Comparison of ENCODE assay signal across 17 cellular contexts in the genomic region with DNA sequence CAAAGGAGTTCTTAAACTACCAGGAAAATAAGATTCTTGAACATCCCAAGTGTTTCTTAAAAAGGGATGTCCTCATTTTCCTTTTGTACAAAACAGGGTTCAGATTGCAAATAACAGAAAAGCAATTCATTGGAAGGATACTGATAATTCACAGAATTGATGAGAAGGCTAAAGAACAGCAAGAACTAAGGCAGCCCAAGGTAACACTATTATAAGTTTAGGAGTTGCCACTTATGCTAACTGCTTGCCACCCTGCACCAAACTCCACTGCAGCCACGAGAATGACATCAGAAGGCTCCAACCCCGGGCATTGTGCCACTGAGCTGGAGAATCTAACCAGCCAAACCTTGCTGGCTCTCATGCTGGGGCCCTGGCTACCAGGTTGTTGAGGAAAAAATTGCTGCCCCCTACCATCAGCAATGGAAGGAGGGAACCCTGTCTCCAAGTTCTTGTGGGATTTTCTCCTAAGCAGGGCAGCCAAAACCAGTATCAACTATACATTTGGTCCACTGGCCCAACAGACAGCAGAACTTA.
DNase-seq lines count a peak whose midpoint lies in the region; ATAC-seq and TF ChIP-seq lines count a peak whose summit lies in the region.
"Had no signal": no experiment of that assay in that cellular context is flagged by ENCODE, and none has a peak within 500 bp of the region (broad histone marks: within the 10 kb centered on the region; RNA-seq: fewer than 3 reads in every experiment).

No MANE protein-coding gene starts in this region.

- H3K27ac ChIP-seq in GM23338 (ENCODE audit: low read depth) = no peak overlapping the region
- H3K27ac ChIP-seq in foreskin keratinocyte = no peak overlapping the region
- H3K27ac ChIP-seq: stomach, transverse colon had no signal

- no peak overlapping the region for H3K4me2 ChIP-seq in GM23338

- H3K4me3 Mint-ChIP-seq in GM23338 = no peak overlapping the region
- H3K4me3 Mint-ChIP-seq: CD4-positive, CD25-positive, alpha-beta regulatory T cell had no signal

- no peaks in the 10 kb centered on the region for H3K27me3 Mint-ChIP-seq in GM23338 (ENCODE audit: insufficient read depth, low read depth, poor library complexity)
- H3K27me3 Mint-ChIP-seq: CD4-positive, CD25-positive, alpha-beta regulatory T cell had no signal

- TF ChIP-seq CTCF in GM23338 (conservative IDR thresholded peaks at IDR 0.05; ENCODE audit: low read depth in 2 of 2) (no peak), foreskin keratinocyte (conservative IDR thresholded peaks at IDR 0.05) (no peak)

- no peak overlapping the region for H3K4me3 ChIP-seq in GM23338
- H3K4me3 ChIP-seq: stomach, transverse colon had no signal

- H4K20me1 ChIP-seq in GM23338 (replicated peaks; ENCODE audit: insufficient read depth) = no peaks in the 10 kb centered on the region

- ATAC-seq in GM23338 (peak; percentile 62), left lobe of liver (peak; percentile 79), GM18861 (IDR thresholded peaks at IDR 0.05; ENCODE audit: unreplicated experiment) (no peak), foreskin keratinocyte (no peak)

- H3K4me1 Mint-ChIP-seq in GM23338 = peaks cover 27% of the 10 kb centered on the region

- H3F3A ChIP-seq in GM23338 (replicated peaks; ENCODE audit: low read depth) = no peaks in the 10 kb centered on the region

- DNase-seq in GM23338 (ENCODE audit: low spot score) (peak; percentile 24), NCI-H146 (lab: John Stamatoyannopoulos, UW) (peak; percentile 51), cerebellum (ENCODE audit: low spot score) (peak; percentile 3), left lobe of liver (ENCODE audit: low spot score) (peak; percentile 46), NCI-H1092 (lab: John Stamatoyannopoulos, UW) (no peak), epidermal melanocyte (ENCODE audit: insufficient read length, low spot score) (no peak), foreskin keratinocyte (no peak)
- DNase-seq: activated T-cell treated with anti-CD3 and anti-CD28 coated beads, Interleukin-2, amount 50 U/mL, for 1 hour; CD4-positive, CD25-positive, alpha-beta regulatory T cell; DMS153; GF-D8; hippocampal formation; islet precursor cell; occipital lobe; stomach; transverse colon had no signal

- H2AFZ ChIP-seq in GM23338 = no peak overlapping the region

- peak overlapping the region; percentile 7; the same call in 1 of the 2 replicates for H3K27ac Mint-ChIP-seq in GM23338
- H3K27ac Mint-ChIP-seq: CD4-positive, CD25-positive, alpha-beta regulatory T cell had no signal

- H3K9me2 ChIP-seq in GM23338 (ENCODE audit: insufficient read depth) = no peaks in the 10 kb centered on the region

- H3K27me3 ChIP-seq in GM23338 (ENCODE audit: insufficient read depth) = no peaks in the 10 kb centered on the region
- no peaks in the 10 kb centered on the region for H3K27me3 ChIP-seq in foreskin keratinocyte
- H3K27me3 ChIP-seq: stomach, transverse colon had no signal

- H3K9me3 Mint-ChIP-seq in GM23338 = no peaks in the 10 kb centered on the region

- H3K79me2 ChIP-seq in GM23338 (replicated peaks; ENCODE audit: insufficient read depth) = peaks cover 7% of the 10 kb centered on the region

- peaks cover 12% of the 10 kb centered on the region; the same call in 1 of the 2 replicates for H3K4me1 ChIP-seq in GM23338 (ENCODE audit: insufficient read depth)
- H3K4me1 ChIP-seq in foreskin keratinocyte = no peaks in the 10 kb centered on the region

- no peaks in the 10 kb centered on the region for H3K36me3 ChIP-seq in GM23338 (ENCODE audit: insufficient read depth)
- H3K36me3 ChIP-seq: stomach, transverse colon had no signal

- no peaks in the 10 kb centered on the region for H3K36me3 Mint-ChIP-seq in GM23338 (ENCODE audit: low read depth)

TF ChIP-seq in GM23338, 12 proteins besides CTCF, POLR2A, EP300 and RAD21:
- TF ChIP-seq, protein P1, sequence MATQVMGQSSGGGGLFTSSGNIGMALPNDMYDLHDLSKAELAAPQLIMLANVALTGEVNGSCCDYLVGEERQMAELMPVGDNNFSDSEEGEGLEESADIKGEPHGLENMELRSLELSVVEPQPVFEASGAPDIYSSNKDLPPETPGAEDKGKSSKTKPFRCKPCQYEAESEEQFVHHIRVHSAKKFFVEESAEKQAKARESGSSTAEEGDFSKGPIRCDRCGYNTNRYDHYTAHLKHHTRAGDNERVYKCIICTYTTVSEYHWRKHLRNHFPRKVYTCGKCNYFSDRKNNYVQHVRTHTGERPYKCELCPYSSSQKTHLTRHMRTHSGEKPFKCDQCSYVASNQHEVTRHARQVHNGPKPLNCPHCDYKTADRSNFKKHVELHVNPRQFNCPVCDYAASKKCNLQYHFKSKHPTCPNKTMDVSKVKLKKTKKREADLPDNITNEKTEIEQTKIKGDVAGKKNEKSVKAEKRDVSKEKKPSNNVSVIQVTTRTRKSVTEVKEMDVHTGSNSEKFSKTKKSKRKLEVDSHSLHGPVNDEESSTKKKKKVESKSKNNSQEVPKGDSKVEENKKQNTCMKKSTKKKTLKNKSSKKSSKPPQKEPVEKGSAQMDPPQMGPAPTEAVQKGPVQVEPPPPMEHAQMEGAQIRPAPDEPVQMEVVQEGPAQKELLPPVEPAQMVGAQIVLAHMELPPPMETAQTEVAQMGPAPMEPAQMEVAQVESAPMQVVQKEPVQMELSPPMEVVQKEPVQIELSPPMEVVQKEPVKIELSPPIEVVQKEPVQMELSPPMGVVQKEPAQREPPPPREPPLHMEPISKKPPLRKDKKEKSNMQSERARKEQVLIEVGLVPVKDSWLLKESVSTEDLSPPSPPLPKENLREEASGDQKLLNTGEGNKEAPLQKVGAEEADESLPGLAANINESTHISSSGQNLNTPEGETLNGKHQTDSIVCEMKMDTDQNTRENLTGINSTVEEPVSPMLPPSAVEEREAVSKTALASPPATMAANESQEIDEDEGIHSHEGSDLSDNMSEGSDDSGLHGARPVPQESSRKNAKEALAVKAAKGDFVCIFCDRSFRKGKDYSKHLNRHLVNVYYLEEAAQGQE (IDR thresholded peaks at IDR 0.05; ENCODE audit: unreplicated experiment) = no peak
- TF ChIP-seq ZNF331 (CRISPR knock-in tag; IDR thresholded peaks at IDR 0.05; ENCODE audit: low read depth) (no peak), CREB1 (CRISPR knock-in tag; IDR thresholded peaks at IDR 0.05; ENCODE audit: low read depth) (no peak), STAT1 (IDR thresholded peaks at IDR 0.05; ENCODE audit: unreplicated experiment) (no peak)
- TF ChIP-seq, protein P2, sequence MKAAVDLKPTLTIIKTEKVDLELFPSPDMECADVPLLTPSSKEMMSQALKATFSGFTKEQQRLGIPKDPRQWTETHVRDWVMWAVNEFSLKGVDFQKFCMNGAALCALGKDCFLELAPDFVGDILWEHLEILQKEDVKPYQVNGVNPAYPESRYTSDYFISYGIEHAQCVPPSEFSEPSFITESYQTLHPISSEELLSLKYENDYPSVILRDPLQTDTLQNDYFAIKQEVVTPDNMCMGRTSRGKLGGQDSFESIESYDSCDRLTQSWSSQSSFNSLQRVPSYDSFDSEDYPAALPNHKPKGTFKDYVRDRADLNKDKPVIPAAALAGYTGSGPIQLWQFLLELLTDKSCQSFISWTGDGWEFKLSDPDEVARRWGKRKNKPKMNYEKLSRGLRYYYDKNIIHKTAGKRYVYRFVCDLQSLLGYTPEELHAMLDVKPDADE (IDR thresholded peaks at IDR 0.05) = no peak
TF ChIP-seq in GM23338: peak in this region for 0.

Comparison
In these comparisons a context has a peak if more than half of its experiments do, and no peak if none do; other contexts are left out.
1. ATAC-seq: peak in GM23338 (single experiment) and left lobe of liver (single experiment); none in GM18861 (single experiment) and foreskin keratinocyte (single experiment).
2. DNase-seq: peak in GM23338 (single experiment), NCI-H146 (single experiment), cerebellum (single experiment) and left lobe of liver (single experiment); none in NCI-H1092 (single experiment), epidermal melanocyte (single experiment) and foreskin keratinocyte (0 of 2).